Comparison of ENCODE assay signal across 31 cellular contexts in the genomic region with DNA sequence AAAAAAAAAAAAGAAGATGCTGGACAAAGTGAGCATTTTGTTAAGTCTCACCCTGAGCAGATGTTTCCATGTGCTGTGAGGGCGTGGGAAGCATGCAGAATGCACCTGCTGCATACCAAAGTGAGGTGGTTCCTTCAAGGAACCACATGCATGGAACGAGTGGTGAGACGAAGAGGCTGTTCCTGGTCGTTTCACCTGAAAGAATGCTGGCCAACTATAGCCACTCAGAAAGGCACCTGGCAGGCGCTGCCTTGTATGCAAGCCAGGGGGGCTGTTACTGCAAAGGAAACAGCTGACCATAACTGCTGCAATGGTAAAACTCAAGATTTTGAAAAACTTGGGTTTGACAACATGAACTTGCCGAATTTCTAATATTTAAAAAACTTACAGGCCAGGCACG. TPM values are rescaled to one million over a fixed set of nuclear protein-coding genes. Genes with fewer than 3 reads are reported as not detected.
"Had no signal": no experiment of that assay in that cellular context is flagged by ENCODE, and none has a peak within 500 bp of the region (broad histone marks: within the 10 kb centered on the region; RNA-seq: fewer than 3 reads in every experiment).

No MANE protein-coding gene starts in this region.

- H3K27ac ChIP-seq: body of pancreas, esophagus muscularis mucosa, foreskin keratinocyte, gastrocnemius medialis, heart left ventricle, WERI-Rb-1 had no signal

- H3K27me3 ChIP-seq: body of pancreas, esophagus muscularis mucosa, foreskin keratinocyte, gastrocnemius medialis, heart left ventricle had no signal

- ATAC-seq: activated CD4-positive, CD25-positive, alpha-beta regulatory T cell treated with anti-CD3 and anti-CD28 coated beads, Interleukin-2, amount 50 U/mL, for 24 hours; activated CD8-positive, alpha-beta T cell treated with anti-CD3 and anti-CD28 coated beads for 36 hours; activated T-cell treated with anti-CD3 and anti-CD28 coated beads, Interleukin-2, amount 50 U/mL, for 4 hours; activated T-helper 17 cell treated with anti-CD3 and anti-CD28 coated beads, Interleukin-2, amount 50 U/mL, for 72 hours; body of pancreas; effector memory CD8-positive, alpha-beta T cell; foreskin keratinocyte; gastrocnemius medialis; heart left ventricle; T-cell had no signal

- H3K4me1 Mint-ChIP-seq: activated B cell treated with CpG ODN at 0.5 μM for 24 hours; activated T-helper 17 cell treated with anti-CD3 and anti-CD28 coated beads, Interleukin-2, amount 50 U/mL, for 72 hours; T-cell had no signal

- H3K9me3 ChIP-seq: body of pancreas, gastrocnemius medialis had no signal

- DNase-seq: activated B cell treated with CpG ODN at 0.5 μM for 24 hours; activated CD4-positive, alpha-beta T cell treated with anti-CD3 and anti-CD28 coated beads for 48 hours; activated CD4-positive, alpha-beta T cell treated with anti-CD3 and anti-CD28 coated beads, Interleukin-2, amount 50 U/mL, for 1 hour; activated CD4-positive, alpha-beta T cell treated with anti-CD3 and anti-CD28 coated beads, Interleukin-2, amount 50 U/mL, for 48 hours; activated CD8-positive, alpha-beta memory T cell treated with anti-CD3 and anti-CD28 coated beads for 24 hours; activated CD8-positive, alpha-beta T cell treated with anti-CD3 and anti-CD28 coated beads for 36 hours; activated gamma-delta T cell treated with Interleukin-2 at 50 U/mL for 16 hours; activated naive CD4-positive, alpha-beta T cell treated with anti-CD3 and anti-CD28 coated beads, Interleukin-2, amount 50 U/mL, for 16 hours; activated naive CD4-positive, alpha-beta T cell treated with Interleukin-2 at 50 U/mL for 16 hours; activated T-cell treated with anti-CD3 and anti-CD28 coated beads, Interleukin-2, amount 50 U/mL, for 4 hours; amygdala; body of pancreas; caudate nucleus; cortex of kidney; dermis blood vessel endothelial cell; effector CD4-positive, alpha-beta T cell; effector memory CD8-positive, alpha-beta T cell; erythroblast; foreskin keratinocyte; gastrocnemius medialis; glutamatergic neuron; T-cell; T1000; WERI-Rb-1 had no signal

- H3K4me3 ChIP-seq: body of pancreas, esophagus muscularis mucosa, gastrocnemius medialis, heart left ventricle had no signal

- H3K9me3 Mint-ChIP-seq: activated T-helper 17 cell treated with anti-CD3 and anti-CD28 coated beads, Interleukin-2, amount 50 U/mL, for 72 hours had no signal

- H3K4me3 Mint-ChIP-seq: activated B cell treated with CpG ODN at 0.5 μM for 24 hours; activated CD8-positive, alpha-beta T cell treated with anti-CD3 and anti-CD28 coated beads for 36 hours; activated naive CD8-positive, alpha-beta T cell; activated T-cell treated with anti-CD3 and anti-CD28 coated beads, Interleukin-2, amount 50 U/mL, for 4 hours; activated T-helper 17 cell treated with anti-CD3 and anti-CD28 coated beads, Interleukin-2, amount 50 U/mL, for 72 hours; effector memory CD8-positive, alpha-beta T cell; T-cell; T-helper 1 cell treated with Interleukin-12 subunit alpha and Interleukin-12 subunit beta and Interleukin-4 antibody, amounts not matched to agents 30 μg/mL and 1 μg/mL, for 36 hours had no signal

- H3K4me1 ChIP-seq: body of pancreas, foreskin keratinocyte, gastrocnemius medialis had no signal

- H3K27me3 Mint-ChIP-seq: activated B cell treated with CpG ODN at 0.5 μM for 24 hours; activated CD8-positive, alpha-beta T cell treated with anti-CD3 and anti-CD28 coated beads for 36 hours; activated naive CD8-positive, alpha-beta T cell; activated T-helper 17 cell treated with anti-CD3 and anti-CD28 coated beads, Interleukin-2, amount 50 U/mL, for 72 hours; effector memory CD8-positive, alpha-beta T cell; T-cell had no signal

- H3K27ac Mint-ChIP-seq: activated B cell treated with CpG ODN at 0.5 μM for 24 hours; activated CD8-positive, alpha-beta T cell treated with anti-CD3 and anti-CD28 coated beads for 36 hours; activated naive CD8-positive, alpha-beta T cell; activated T-helper 17 cell treated with anti-CD3 and anti-CD28 coated beads, Interleukin-2, amount 50 U/mL, for 72 hours; effector memory CD8-positive, alpha-beta T cell; T-cell; T-helper 1 cell treated with Interleukin-12 subunit alpha and Interleukin-12 subunit beta and Interleukin-4 antibody, amounts not matched to agents 30 μg/mL and 1 μg/mL, for 36 hours had no signal

RNA-seq across cellular contexts. Expression of gene PLPP2, which starts 38.7 kb away (rescaled TPM):
- total RNA-seq: T-helper 2 cell treated with Interferon-gamma antibody and Interleukin-4, amounts not matched to agents 100 ng/mL and 5 ng/mL, for 36 hours had no signal
